In genomic region chr11:68398870-68399865, GRCh38 we compare ENCODE assay signal across 13 cellular contexts.
A peak's percentile ranks its signal among the peaks of the same experiment; 100 is the strongest.
DNase-seq lines count a peak whose midpoint lies in the region; ATAC-seq, FAIRE-seq and TF ChIP-seq lines count a peak whose summit lies in the region.
"Had no signal": no experiment of that assay in that cellular context is flagged by ENCODE, and none has a peak within 500 bp of the region (broad histone marks: within the 10 kb centered on the region; RNA-seq: fewer than 3 reads in every experiment).

No MANE protein-coding gene starts in this region.

- TF ChIP-seq CTCF in tibial artery (IDR thresholded peaks at IDR 0.05) = no peak

- H3K27ac ChIP-seq in tibial artery = peak overlapping the region; percentile 62 to 82
- H3K27ac ChIP-seq: foreskin keratinocyte had no signal

- H3K36me3 ChIP-seq in tibial artery = peaks cover 18 to 61% (median 24%) of the 10 kb centered on the region in 3 donors

- DNase-seq in NCI-H1694 treated with DMSO at 0.1 percent for 48 hours (lab: John Stamatoyannopoulos, UW) (peak; percentile 48), mucosa of gallbladder (ENCODE audit: low spot score) (peak; percentile 57), tibial artery (peak; percentile 38 to 84), posterior vena cava (ENCODE audit: low spot score) (no peak)
- DNase-seq in stimulated activated CD4-positive, alpha-beta T cell treated with anti-CD3 and anti-CD28 coated beads, Interleukin-12 subunit alpha, Interleukin-12 subunit beta, amount 100 ng/mL, for 4 hours = no peak
- no peak for DNase-seq in activated naive CD4-positive, alpha-beta T cell treated with Interleukin-2 at 50 U/mL for 16 hours
- DNase-seq: DMS153, foreskin keratinocyte, NCI-H1105 had no signal

- ATAC-seq in HG03280 (IDR thresholded peaks at IDR 0.05; ENCODE audit: unreplicated experiment) = no peak
- ATAC-seq: foreskin keratinocyte; stimulated activated effector memory CD8-positive, alpha-beta T cell treated with anti-CD3 and anti-CD28 coated beads, Interleukin-12 subunit alpha, Interleukin-12 subunit beta, amount 100 ng/mL, for 72 hours had no signal

- intact Hi-C loops in tibial artery (cut with DNase I; ENCODE audit: low total_unique reads) = no loop called here
- intact Hi-C loops in posterior vena cava (cut with DNase I) = no loop called here

- H3K27me3 ChIP-seq in tibial artery = no peaks in the 10 kb centered on the region
- H3K27me3 ChIP-seq: foreskin keratinocyte had no signal

- H3K4me3 ChIP-seq in tibial artery = no peak overlapping the region

- FAIRE-seq in endometrium (lab: Jason Lieb, UNC) = peak; percentile 69
- FAIRE-seq: bronchial epithelial cell had no signal

- H3K9me3 ChIP-seq in tibial artery = no peaks in the 10 kb centered on the region

- peaks cover 0 to 37% (median 23%) of the 10 kb centered on the region in 4 donors for H3K4me1 ChIP-seq in tibial artery
- H3K4me1 ChIP-seq: foreskin keratinocyte had no signal

Comparison
In these comparisons a context has a peak if more than half of its experiments do, and no peak if none do; other contexts are left out.
1. DNase-seq: peak in NCI-H1694 treated with DMSO at 0.1 percent for 48 hours (single experiment), mucosa of gallbladder (single experiment) and tibial artery (2 of 2); none in stimulated activated CD4-positive, alpha-beta T cell treated with anti-CD3 and anti-CD28 coated beads, Interleukin-12 subunit alpha, Interleukin-12 subunit beta, amount 100 ng/mL, for 4 hours (single experiment), activated naive CD4-positive, alpha-beta T cell treated with Interleukin-2 at 50 U/mL for 16 hours (single experiment) and posterior vena cava (single experiment).